23 cellular contexts compared by ENCODE assay signal in the genomic region with DNA sequence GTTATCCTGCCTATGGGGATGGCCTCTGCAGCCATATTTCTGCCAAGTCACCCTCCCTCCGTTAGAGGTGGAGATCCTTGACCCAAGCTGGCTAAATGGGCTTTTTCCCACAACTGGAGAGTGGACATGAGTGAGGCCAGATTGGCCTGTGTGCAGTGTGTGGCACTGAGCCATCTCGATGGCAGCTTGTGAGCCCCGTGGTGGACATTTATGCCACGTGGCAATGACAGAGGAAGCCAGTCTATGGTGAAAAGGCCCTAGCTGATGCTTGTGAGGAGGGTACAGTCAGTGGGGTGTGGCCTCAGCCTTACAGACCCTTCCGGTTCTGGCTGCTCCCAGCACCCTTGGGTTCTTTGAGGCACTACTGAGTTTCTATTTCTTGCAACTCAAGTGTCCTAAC. TPM values are rescaled to one million over a fixed set of nuclear protein-coding genes. Genes with fewer than 3 reads are reported as not detected.
DNase-seq lines count a peak whose midpoint lies in the region; ATAC-seq, FAIRE-seq and TF ChIP-seq lines count a peak whose summit lies in the region.
"Had no signal": no experiment of that assay in that cellular context is flagged by ENCODE, and none has a peak within 500 bp of the region (broad histone marks: within the 10 kb centered on the region; RNA-seq: fewer than 3 reads in every experiment).

No MANE protein-coding gene starts in this region.

- H3K27me3 ChIP-seq in H1 (replicated peaks in 1 of 4; ENCODE audit: control insufficient read depth in 3 of 4, extremely low read depth in 1 of 4, insufficient read depth in 3 of 4, low read length in 3 of 4) = peaks cover 0 to 1% (median 0%) of the 10 kb centered on the region in 4 experiments; a peak in 4 of 7 replicates
- H3K27me3 ChIP-seq: SJCRH30 had no signal

- H3K9me3 Mint-ChIP-seq in activated CD4-positive, alpha-beta T cell treated with anti-CD3 and anti-CD28 coated beads for 36 hours (ENCODE audit: low read depth) = no peaks in the 10 kb centered on the region
- no peaks in the 10 kb centered on the region for H3K9me3 Mint-ChIP-seq in stimulated activated effector memory CD8-positive, alpha-beta T cell treated with anti-CD3 and anti-CD28 coated beads, Interleukin-12 subunit alpha, Interleukin-12 subunit beta, amount 100 ng/mL, for 72 hours
- H3K9me3 Mint-ChIP-seq: H9 had no signal

- peak overlapping the region; percentile 60; the same call in 1 of the 2 replicates for H2BK12ac ChIP-seq in H1 (ENCODE audit: low read depth, low read length)

- 0 out of 2 replicates have a peak overlapping the region, but pooled peaks have one; percentile 3 for H2BK20ac ChIP-seq in H1 (ENCODE audit: low read length)

- no peak overlapping the region for H2BK5ac ChIP-seq in H1 (ENCODE audit: low read depth, low read length)

- TF ChIP-seq RAD21 in H1 (IDR thresholded peaks at IDR 0.05 in 1 of 2, conservative IDR thresholded peaks at IDR 0.05 in 1 of 2; ENCODE audit: low read depth in 2 of 2, low read length in 2 of 2) = no peak

- no peak overlapping the region for H2AK5ac ChIP-seq in H1 (ENCODE audit: low read depth, low read length)

- WGBS in H1 (ENCODE audit: extremely low coverage in 1 of 2, insufficient coverage in 1 of 2, insufficient read length in 1 of 2, insufficient replicate concordance in 2 of 2, low coverage in 1 of 2, low lambda C conversion rate in 2 of 2, missing lambda C conversion rate in 1 of 2), 2 experiments = 91% methylated on average over 5 of the region's 5 CpGs; no CpG with 5 or more reads in 1 of the 2 experiments

- H3K27ac Mint-ChIP-seq in activated CD4-positive, alpha-beta T cell treated with anti-CD3 and anti-CD28 coated beads for 36 hours = no peak overlapping the region
- H3K27ac Mint-ChIP-seq in stimulated activated effector memory CD8-positive, alpha-beta T cell treated with anti-CD3 and anti-CD28 coated beads, Interleukin-12 subunit alpha, Interleukin-12 subunit beta, amount 100 ng/mL, for 72 hours = peak overlapping the region; percentile 58
- H3K27ac Mint-ChIP-seq: H9 had no signal

- H2BK120ac ChIP-seq in H1 (replicated peaks; ENCODE audit: low read depth, low read length) = no peak overlapping the region

- FAIRE-seq in H1 (lab: Jason Lieb, UNC) = no peak

- H4K5ac ChIP-seq in H1 (ENCODE audit: insufficient read length, low read depth, low read length) = no peak overlapping the region

- H3K18ac ChIP-seq in H1 (ENCODE audit: extremely low read depth, low read length) = no peak overlapping the region

- no peaks in the 10 kb centered on the region for H4K20me1 ChIP-seq in H1 (replicated peaks in 1 of 2; ENCODE audit: control insufficient read depth in 1 of 2, insufficient read depth in 2 of 2, low read length in 2 of 2)

- peak; percentile 2 for DNase-seq in activated CD4-positive, alpha-beta T cell treated with anti-CD3 and anti-CD28 coated beads for 36 hours
- DNase-seq in activated CD4-positive, alpha-beta T cell treated with anti-CD3 and anti-CD28 coated beads for 1 hour = no peak
- DNase-seq in GM10248 (ENCODE audit: extremely low spot score) (peak; percentile 3), H1 (ENCODE audit: low read depth in 1 of 2, low spot score in 2 of 2) (no peak), NCI-H748 (lab: John Stamatoyannopoulos, UW; ENCODE audit: unreplicated experiment) (no peak), T-helper 9 cell (no peak)
- no peak for DNase-seq in stimulated activated effector memory CD8-positive, alpha-beta T cell treated with anti-CD3 and anti-CD28 coated beads, Interleukin-12 subunit alpha, Interleukin-12 subunit beta, amount 100 ng/mL, for 72 hours (ENCODE audit: low spot score in 2 of 2)
- DNase-seq: ACHN; Calu3; DMS79 treated with DMSO at 0.1 percent for 48 hours; GF-D8; H9; KBM-7; MM.1S; NCI-H2029; NCI-H446; NCI-H524 treated with DMSO at 0.1 percent for 48 hours; NCI-H82; NK-92 treated with Interleukin-12 subunit alpha and Interleukin-12 subunit beta, amount 100 ng/mL, for 24 hours; PC-3; SJCRH30 had no signal

- no peaks in the 10 kb centered on the region for H3K27me3 Mint-ChIP-seq in activated CD4-positive, alpha-beta T cell treated with anti-CD3 and anti-CD28 coated beads for 36 hours

- peaks cover 12% of the 10 kb centered on the region for H3K4me1 Mint-ChIP-seq in activated CD4-positive, alpha-beta T cell treated with anti-CD3 and anti-CD28 coated beads for 36 hours
- peaks cover 14% of the 10 kb centered on the region for H3K4me1 Mint-ChIP-seq in stimulated activated effector memory CD8-positive, alpha-beta T cell treated with anti-CD3 and anti-CD28 coated beads, Interleukin-12 subunit alpha, Interleukin-12 subunit beta, amount 100 ng/mL, for 72 hours

- H3K4me1 ChIP-seq in H1 (replicated peaks in 1 of 4; ENCODE audit: control insufficient read depth in 3 of 4, insufficient read depth in 4 of 4, low read length in 3 of 4) = peaks cover 3 to 11% (median 7%) of the 10 kb centered on the region in 4 experiments; a peak in 5 of 7 replicates
- H3K4me1 ChIP-seq: SJCRH30 had no signal

- H3K27ac ChIP-seq in H1 (ENCODE audit: low read depth, low read length) = no peak overlapping the region
- H3K27ac ChIP-seq: 22Rv1, SJCRH30 had no signal

- no peaks in the 10 kb centered on the region for H3K79me2 ChIP-seq in H1 (ENCODE audit: control insufficient read depth in 1 of 2, insufficient read depth in 2 of 2, low read length in 2 of 2)

- H3K36me3 ChIP-seq in H1 (ENCODE audit: control insufficient read depth in 2 of 4, insufficient read depth in 4 of 4, low read length in 3 of 4) = no peaks in the 10 kb centered on the region
- H3K36me3 ChIP-seq: SJCRH30 had no signal

- H3K4me3 ChIP-seq in H1 (ENCODE audit: extremely low read depth in 1 of 4, insufficient read depth in 2 of 4, low read depth in 3 of 4, low read length in 4 of 4) = no peak overlapping the region
- H3K4me3 ChIP-seq: SJCRH30 had no signal

- no peak for TF ChIP-seq CTCF in GM10248 (IDR thresholded peaks at IDR 0.05; ENCODE audit: control extremely low read depth, extremely low read depth, low read depth, missing control alignments)
- no peak for TF ChIP-seq CTCF in H1 (IDR thresholded peaks at IDR 0.05; ENCODE audit: control extremely low read depth in 1 of 3, insufficient read depth in 1 of 3, low read depth in 1 of 3, low read length in 3 of 3)

- H3K4me3 Mint-ChIP-seq in activated CD4-positive, alpha-beta T cell treated with anti-CD3 and anti-CD28 coated beads for 36 hours = no peak overlapping the region
- H3K4me3 Mint-ChIP-seq in stimulated activated effector memory CD8-positive, alpha-beta T cell treated with anti-CD3 and anti-CD28 coated beads, Interleukin-12 subunit alpha, Interleukin-12 subunit beta, amount 100 ng/mL, for 72 hours = no peak overlapping the region
- H3K4me3 Mint-ChIP-seq: H9 had no signal

- CTCF ChIA-PET in activated CD4-positive, alpha-beta T cell treated with anti-CD3 and anti-CD28 coated beads for 36 hours (lab: Charles Lee) = interaction anchor here (0.8 to 1.1 kb wide), 3 partner anchors 44 to 1790 kb away, joined by 3 to 4 read pairs (median 3); no protein-coding TSS in a partner anchor
- CTCF ChIA-PET in GM10248 (lab: Yijun Ruan, JAX) (interaction anchor here (1.3 to 10.1 kb wide), 4 partner anchors 23 to 57 kb away, joined by 3 to 138 read pairs (median 4); a partner anchor contains a TSS), H1 (lab: Charles Lee; ENCODE audit: partially characterized antibody) (interaction anchor here (0.6 kb wide), 1 partner anchor 62 kb away, joined by 3 read pairs; no protein-coding TSS in a partner anchor)

- H3K23me2 ChIP-seq in H1 (ENCODE audit: low read depth, low read length) = no peaks in the 10 kb centered on the region; the same call in 1 of the 2 replicates

- no peaks in the 10 kb centered on the region for H3K9me3 ChIP-seq in H1 (ENCODE audit: insufficient read depth in 2 of 2, low read depth in 1 of 2, low read length in 1 of 2)
- H3K9me3 ChIP-seq: SJCRH30 had no signal

- no peak for TF ChIP-seq EP300 in H1 (IDR thresholded peaks at IDR 0.05; ENCODE audit: borderline replicate concordance in 1 of 2, low read depth in 2 of 2, low read length in 2 of 2)

- H3K79me1 ChIP-seq in H1 (ENCODE audit: low read depth, low read length) = no peaks in the 10 kb centered on the region

- H2BK15ac ChIP-seq in H1 (ENCODE audit: low read length) = no peak overlapping the region

- intact Hi-C loops in activated CD4-positive, alpha-beta T cell treated with anti-CD3 and anti-CD28 coated beads for 36 hours (cut with DNase I, micrococcal nuclease) = no loop called here

- no peak overlapping the region for H4K91ac ChIP-seq in H1 (replicated peaks; ENCODE audit: insufficient read length, low read length)

- no peak for ATAC-seq in activated CD4-positive, alpha-beta T cell treated with anti-CD3 and anti-CD28 coated beads for 36 hours
- ATAC-seq in stimulated activated effector memory CD8-positive, alpha-beta T cell treated with anti-CD3 and anti-CD28 coated beads, Interleukin-12 subunit alpha, Interleukin-12 subunit beta, amount 100 ng/mL, for 72 hours = no peak
- ATAC-seq in HG03108 (IDR thresholded peaks at IDR 0.05; ENCODE audit: unreplicated experiment) = no peak
- ATAC-seq: PC-3 had no signal

- no peak overlapping the region for H3K14ac ChIP-seq in H1 (ENCODE audit: insufficient read length)

- H3K36me3 Mint-ChIP-seq in activated CD4-positive, alpha-beta T cell treated with anti-CD3 and anti-CD28 coated beads for 36 hours (ENCODE audit: low read depth) = no peaks in the 10 kb centered on the region
- H3K36me3 Mint-ChIP-seq in stimulated activated effector memory CD8-positive, alpha-beta T cell treated with anti-CD3 and anti-CD28 coated beads, Interleukin-12 subunit alpha, Interleukin-12 subunit beta, amount 100 ng/mL, for 72 hours = no peaks in the 10 kb centered on the region

- H3K56ac ChIP-seq in H1 (replicated peaks; ENCODE audit: insufficient read length, low read depth, low read length) = no peak overlapping the region

- H3K9ac ChIP-seq in H1 (replicated peaks in 1 of 4; ENCODE audit: extremely low read depth in 1 of 4, low read depth in 3 of 4, low read length in 3 of 4) = no peak overlapping the region

- TF ChIP-seq POLR2A in H1 (IDR thresholded peaks at IDR 0.05; ENCODE audit: control extremely low read depth in 1 of 2, low read depth in 2 of 2, low read length in 2 of 2) = no peak

- no peak overlapping the region for H3K23ac ChIP-seq in H1 (ENCODE audit: insufficient read length)

- no peak overlapping the region for H3K4ac ChIP-seq in H1 (replicated peaks; ENCODE audit: insufficient read length, low read depth, low read length)

- H3K4me2 ChIP-seq in H1 (ENCODE audit: insufficient read depth in 1 of 2, low read depth in 2 of 2, low read length in 2 of 2) = no peak overlapping the region

- POLR2A ChIA-PET in activated CD4-positive, alpha-beta T cell treated with anti-CD3 and anti-CD28 coated beads for 36 hours (lab: Charles Lee) = interaction anchor here (0.6 kb wide), 1 partner anchor 12 kb away, joined by 3 read pairs; no protein-coding TSS in a partner anchor
- POLR2A ChIA-PET in GM10248 (lab: Yijun Ruan, JAX) (interaction anchor here (0.6 kb wide), 1 partner anchor 108 kb away, joined by 6 read pairs; no protein-coding TSS in a partner anchor), H1 (lab: Charles Lee; ENCODE audit: partially characterized antibody) (no interaction called here)

- H2AFZ ChIP-seq in H1 (ENCODE audit: low read length) = no peak overlapping the region

- no peak overlapping the region for H4K8ac ChIP-seq in H1 (ENCODE audit: extremely low read depth, insufficient read depth, low read length)

RNA-seq across cellular contexts. Expression of a gene that starts 9.7 kb away (rescaled TPM):
- total RNA-seq in activated CD4-positive, alpha-beta T cell treated with anti-CD3 and anti-CD28 coated beads for 36 hours = 10 to 100 TPM; 39.1 to 48.5 TPM
- total RNA-seq in H1 (2021; fragmentation: NEBNext Ultra II Directional; extraction: Animal tissue kit (Norgen Biotek cat#: 25700)) = 24.3 and 25.2 TPM in 2 replicates
- 30.1 and 31.2 TPM in 2 replicates for polyA plus RNA-seq in H1 (2011; rRNA removed)
- 20.9 TPM for polyA plus RNA-seq in H1 (2011; cell fraction: cytosol; rRNA removed)
- 45.3 TPM for polyA plus RNA-seq in H1 (2011; cell fraction: nucleus; rRNA removed)
- polyA plus RNA-seq in H1 (2012, experiment 1 of 2) = 15.6 to 18.4 TPM (median 17.5 TPM) in 4 replicates
- 16.0 TPM for polyA plus RNA-seq in H1 (2012, experiment 2 of 2)
- polyA plus RNA-seq in H1 (2013, experiment 1 of 2) = 27.3 TPM
- polyA plus RNA-seq in H1 (2013, experiment 2 of 2) = 37.1 TPM
- 32.0 and 32.9 TPM in 2 replicates for polyA minus RNA-seq in H1 (2011; rRNA and poly(A)+ RNA removed)
- 11.2 TPM for polyA minus RNA-seq in H1 (2011; cell fraction: cytosol; rRNA and poly(A)+ RNA removed)
- 17.3 TPM for polyA minus RNA-seq in H1 (2011; cell fraction: nucleus; rRNA and poly(A)+ RNA removed)

RNA-seq across cellular contexts. Expression of a gene that starts 25.9 kb away (rescaled TPM):
- under 1 TPM in 1 of 2 experiments, not detected in 1; 0.14 TPM for total RNA-seq in activated CD4-positive, alpha-beta T cell treated with anti-CD3 and anti-CD28 coated beads for 36 hours
- total RNA-seq in H1 (2021; fragmentation: NEBNext Ultra II Directional; extraction: Animal tissue kit (Norgen Biotek cat#: 25700)) = 0.39 and 0.55 TPM in 2 replicates
- polyA plus RNA-seq in H1 (2011; rRNA removed) = 0.53 and 0.70 TPM in 2 replicates
- polyA plus RNA-seq in H1 (2011; cell fraction: cytosol; rRNA removed) = 0.27 TPM
- polyA plus RNA-seq in H1 (2011; cell fraction: nucleus; rRNA removed) = 0.64 TPM
- polyA plus RNA-seq in H1 (2012, experiment 1 of 2) = 0.49 to 0.90 TPM (median 0.61 TPM) in 4 replicates
- polyA plus RNA-seq in H1 (2012, experiment 2 of 2) = 0.39 TPM
- 0.77 TPM for polyA plus RNA-seq in H1 (2013, experiment 1 of 2)
- polyA plus RNA-seq in H1 (2013, experiment 2 of 2) = 0.75 TPM
- polyA minus RNA-seq in H1 (2011; rRNA and poly(A)+ RNA removed) = 0.47 and 0.61 TPM in 2 replicates
- polyA minus RNA-seq in H1 (2011; cell fraction: cytosol; rRNA and poly(A)+ RNA removed) = not detected
- polyA minus RNA-seq in H1 (2011; cell fraction: nucleus; rRNA and poly(A)+ RNA removed) = 2.1 TPM
- total RNA-seq: Calu3, PC-3 had no signal

Comparison
In these comparisons a context has a peak if more than half of its experiments do, and no peak if none do; other contexts are left out.
1. DNase-seq: peak in activated CD4-positive, alpha-beta T cell treated with anti-CD3 and anti-CD28 coated beads for 36 hours (single experiment) and GM10248 (single experiment); none in activated CD4-positive, alpha-beta T cell treated with anti-CD3 and anti-CD28 coated beads for 1 hour (single experiment), H1 (0 of 2), stimulated activated effector memory CD8-positive, alpha-beta T cell treated with anti-CD3 and anti-CD28 coated beads, Interleukin-12 subunit alpha, Interleukin-12 subunit beta, amount 100 ng/mL, for 72 hours (0 of 2), NCI-H748 (single experiment) and T-helper 9 cell (single experiment).